ENCODE assay signal across 24 cellular contexts in genomic region chr3:184355261-184356012, GRCh38. TPM values are rescaled to one million over a fixed set of nuclear protein-coding genes. Genes with fewer than 3 reads are reported as not detected.
A peak's percentile ranks its signal among the peaks of the same experiment; 100 is the strongest.
DNase-seq lines count a peak whose midpoint lies in the region; ATAC-seq and TF ChIP-seq lines count a peak whose summit lies in the region.
"Had no signal": no experiment of that assay in that cellular context is flagged by ENCODE, and none has a peak within 500 bp of the region (broad histone marks: within the 10 kb centered on the region; RNA-seq: fewer than 3 reads in every experiment).

No MANE protein-coding gene starts in this region.

- no peak overlapping the region for H3K14ac ChIP-seq in mesenchymal stem cell (ENCODE audit: low read length in 2 of 2)

- H3K4me2 ChIP-seq in Karpas-422 (ENCODE audit: low read depth, low read length, poor library complexity, severe bottlenecking) (no peak overlapping the region), mesenchymal stem cell (ENCODE audit: low read length, poor library complexity, severe bottlenecking) (no peak overlapping the region)

- H3K9ac ChIP-seq in Karpas-422 (ENCODE audit: low read length), result no peak overlapping the region
- peak overlapping the region; percentile 16 for H3K9ac ChIP-seq in mesenchymal stem cell (ENCODE audit: low read length)

- H2BK120ac ChIP-seq in mesenchymal stem cell (ENCODE audit: low read depth, low read length), result no peak overlapping the region

- no peak overlapping the region for H2BK12ac ChIP-seq in mesenchymal stem cell (ENCODE audit: low read length in 2 of 2)

- no peak overlapping the region for H2AK5ac ChIP-seq in mesenchymal stem cell (ENCODE audit: low read length, severe bottlenecking)

- H2AFZ ChIP-seq in Karpas-422 (ENCODE audit: low read length), result no peak overlapping the region
- H2AFZ ChIP-seq in mesenchymal stem cell (ENCODE audit: low read depth, low read length), result no peak overlapping the region

- no peaks in the 10 kb centered on the region for H3K79me2 ChIP-seq in Karpas-422 (ENCODE audit: low read length)

- peaks cover 13% of the 10 kb centered on the region for H3K36me3 Mint-ChIP-seq in type B pancreatic cell
- H3K36me3 Mint-ChIP-seq: natural killer cell, T-cell had no signal

- H3K27ac Mint-ChIP-seq in type B pancreatic cell, result peak overlapping the region; percentile 43
- H3K27ac Mint-ChIP-seq: activated CD4-positive, alpha-beta memory T cell treated with anti-CD3 and anti-CD28 coated beads, Interleukin-2, amount 10 ng/mL, durations not matched to agents 7 days and 5 days; CD4-positive, CD25-positive, alpha-beta regulatory T cell; T-cell had no signal

- DNase-seq in Karpas-422, result peak; percentile 39
- peak; percentile 31 for DNase-seq in amniotic epithelial cell (ENCODE audit: low read depth)
- no peak for DNase-seq in mesenchymal stem cell
- no peak for DNase-seq in type B pancreatic cell (ENCODE audit: extremely low spot score, unreplicated experiment)
- no peak for DNase-seq in KG1 (lab: John Stamatoyannopoulos, UW)
- no peak for DNase-seq in dermis blood vessel endothelial cell
- DNase-seq: activated CD4-positive, alpha-beta memory T cell treated with anti-CD3 and anti-CD28 coated beads, Interleukin-2, amount 10 ng/mL, durations not matched to agents 7 days and 5 days; activated CD4-positive, CD25-positive, alpha-beta regulatory T cell treated with anti-CD3 and anti-CD28 coated beads, Interleukin-2, amount 50 U/mL, for 72 hours; activated effector memory CD4-positive, alpha-beta T cell treated with anti-CD3 and anti-CD28 coated beads, Interleukin-2, amount 50 U/mL, for 16 hours; CD4-positive, CD25-positive, alpha-beta regulatory T cell; cerebellar nuclear complex; natural killer cell; NCI-H1092; NCI-H187 treated with DMSO at 0.1 percent for 48 hours; NCI-H524 treated with DMSO at 0.1 percent for 48 hours; PC-3; spleen; T-cell; upper lobe of left lung had no signal

- H3K4me3 ChIP-seq in Karpas-422 (ENCODE audit: low read length), result no peak overlapping the region
- H3K4me3 ChIP-seq in mesenchymal stem cell (ENCODE audit: insufficient read depth in 1 of 2, low read depth in 1 of 2, low read length in 2 of 2), result no peak overlapping the region
- H3K4me3 ChIP-seq: GM12878, pancreas, spleen, upper lobe of left lung had no signal

- no peak for ATAC-seq in GM18517 (IDR thresholded peaks at IDR 0.05; ENCODE audit: unreplicated experiment)
- ATAC-seq: natural killer cell, pancreas, T-cell had no signal

- no peaks in the 10 kb centered on the region for H3K36me3 ChIP-seq in Karpas-422 (ENCODE audit: insufficient read depth, low read length)
- peaks cover 36 to 69% of the 10 kb centered on the region in 2 experiments for H3K36me3 ChIP-seq in mesenchymal stem cell (ENCODE audit: control insufficient read depth in 1 of 2, insufficient read depth in 2 of 2, low read depth in 1 of 2, low read length in 2 of 2)
- H3K36me3 ChIP-seq: pancreas had no signal

- H4K91ac ChIP-seq in mesenchymal stem cell (ENCODE audit: low read length), result no peak overlapping the region

- H2BK15ac ChIP-seq in mesenchymal stem cell (ENCODE audit: low read depth, poor library complexity, severe bottlenecking), result no peak overlapping the region

- H3K4ac ChIP-seq in mesenchymal stem cell (ENCODE audit: low read depth in 1 of 2, low read length in 2 of 2), result no peak overlapping the region

- peak overlapping the region; percentile 11 for H3K4me3 Mint-ChIP-seq in type B pancreatic cell
- H3K4me3 Mint-ChIP-seq: activated CD4-positive, alpha-beta memory T cell treated with anti-CD3 and anti-CD28 coated beads, Interleukin-2, amount 10 ng/mL, durations not matched to agents 7 days and 5 days; natural killer cell; T-cell had no signal

- H3K27ac ChIP-seq in Karpas-422 (ENCODE audit: low read length), result no peak overlapping the region
- no peak overlapping the region for H3K27ac ChIP-seq in mesenchymal stem cell (ENCODE audit: low read length, poor library complexity, severe bottlenecking)
- H3K27ac ChIP-seq: pancreas, spleen, upper lobe of left lung had no signal

- TF ChIP-seq CTCF in type B pancreatic cell (conservative IDR thresholded peaks at IDR 0.05), result no peak

- H3K27me3 ChIP-seq in Karpas-422 (ENCODE audit: low read length) (no peaks in the 10 kb centered on the region), mesenchymal stem cell (ENCODE audit: control insufficient read depth in 1 of 2, insufficient read depth in 1 of 2, low read length in 2 of 2) (no peaks in the 10 kb centered on the region)
- H3K27me3 ChIP-seq: pancreas, spleen, upper lobe of left lung had no signal

- no peak overlapping the region for H3K18ac ChIP-seq in mesenchymal stem cell (ENCODE audit: low read depth in 1 of 2, low read length in 2 of 2)

- H4K8ac ChIP-seq in mesenchymal stem cell (ENCODE audit: low read length), result no peak overlapping the region

- no peaks in the 10 kb centered on the region for H3K27me3 Mint-ChIP-seq in type B pancreatic cell
- H3K27me3 Mint-ChIP-seq: T-cell had no signal

- H4K20me1 ChIP-seq in Karpas-422 (ENCODE audit: insufficient read depth, low read depth, low read length), result no peaks in the 10 kb centered on the region

- H3K9me3 Mint-ChIP-seq in type B pancreatic cell, result no peaks in the 10 kb centered on the region
- H3K9me3 Mint-ChIP-seq: activated CD4-positive, alpha-beta memory T cell treated with anti-CD3 and anti-CD28 coated beads, Interleukin-2, amount 10 ng/mL, durations not matched to agents 7 days and 5 days; CD4-positive, CD25-positive, alpha-beta regulatory T cell; natural killer cell; T-cell had no signal

- no peak overlapping the region for H3K23ac ChIP-seq in mesenchymal stem cell (ENCODE audit: low read length in 2 of 2)

- WGBS in mesenchymal stem cell, result 81% methylated on average over 18 of the region's 18 CpGs

- no peaks in the 10 kb centered on the region for H3K9me3 ChIP-seq in Karpas-422 (ENCODE audit: low read length)
- no peaks in the 10 kb centered on the region for H3K9me3 ChIP-seq in mesenchymal stem cell (ENCODE audit: control insufficient read depth, low read length)
- H3K9me3 ChIP-seq: pancreas, spleen, upper lobe of left lung had no signal

- no peak overlapping the region for H2BK5ac ChIP-seq in mesenchymal stem cell (ENCODE audit: low read depth, low read length, poor library complexity, severe bottlenecking)

- H3K4me1 Mint-ChIP-seq in type B pancreatic cell (ENCODE audit: unreplicated experiment), result peaks cover 25% of the 10 kb centered on the region

- H3K4me1 ChIP-seq in Karpas-422 (ENCODE audit: low read length) (peaks cover 5% of the 10 kb centered on the region), mesenchymal stem cell (ENCODE audit: control insufficient read depth, insufficient read depth, low read depth, low read length) (peaks cover 27% of the 10 kb centered on the region)

- H3K79me1 ChIP-seq in mesenchymal stem cell (replicated peaks; ENCODE audit: low read length, poor library complexity, severe bottlenecking), result peaks cover 13% of the 10 kb centered on the region

- no peaks in the 10 kb centered on the region for H3K9me2 ChIP-seq in Karpas-422 (replicated peaks; ENCODE audit: insufficient read depth, low read length)

RNA-seq across cellular contexts. Expression of gene CLCN2, which starts 6.0 kb away (rescaled TPM):
- 4.4 and 8.8 TPM in 2 replicates for total RNA-seq in Karpas-422 (2014; rRNA removed; shearing (Covaris generic); ENCODE audit: low replicate concordance)
- polyA plus RNA-seq in mesenchymal stem cell (2013, experiment 1 of 2), result 2.3 TPM
- 2.1 TPM for polyA plus RNA-seq in mesenchymal stem cell (2013, experiment 2 of 2)
- total RNA-seq in type B pancreatic cell (ENCODE audit: low replicate concordance) (10.8 and 24.9 TPM in 2 replicates), dermis blood vessel endothelial cell (3.2 and 5.4 TPM in 2 replicates)

RNA-seq across cellular contexts. Expression of gene POLR2H, which starts 6.1 kb away (rescaled TPM):
- total RNA-seq in Karpas-422 (2014; rRNA removed; shearing (Covaris generic); ENCODE audit: low replicate concordance), result 165 and 169 TPM in 2 replicates
- 46.3 TPM for polyA plus RNA-seq in mesenchymal stem cell (2013, experiment 1 of 2)
- polyA plus RNA-seq in mesenchymal stem cell (2013, experiment 2 of 2), result 48.3 TPM
- total RNA-seq in type B pancreatic cell (ENCODE audit: low replicate concordance) (87.8 and 90.5 TPM in 2 replicates), dermis blood vessel endothelial cell (91.2 and 135 TPM in 2 replicates)

RNA-seq across cellular contexts. Expression of gene FAM131A, which starts 18.0 kb away (rescaled TPM):
- total RNA-seq in Karpas-422 (2014; rRNA removed; shearing (Covaris generic); ENCODE audit: low replicate concordance), result 23.0 and 26.1 TPM in 2 replicates
- 6.7 TPM for polyA plus RNA-seq in mesenchymal stem cell (2013, experiment 1 of 2)
- 6.8 TPM for polyA plus RNA-seq in mesenchymal stem cell (2013, experiment 2 of 2)
- total RNA-seq in type B pancreatic cell (ENCODE audit: low replicate concordance), result 13.2 and 18.3 TPM in 2 replicates
- 32.9 and 50.5 TPM in 2 replicates for total RNA-seq in dermis blood vessel endothelial cell

RNA-seq across cellular contexts. Expression of gene THPO, which starts 22.6 kb away (rescaled TPM):
- total RNA-seq in Karpas-422 (2014; rRNA removed; shearing (Covaris generic); ENCODE audit: low replicate concordance), result 6.6 and 12.5 TPM in 2 replicates
- polyA plus RNA-seq in mesenchymal stem cell (2013, experiment 1 of 2), result 0.26 TPM
- 0.18 TPM for polyA plus RNA-seq in mesenchymal stem cell (2013, experiment 2 of 2)
- total RNA-seq in type B pancreatic cell (ENCODE audit: low replicate concordance) (0.41 and 0.52 TPM in 2 replicates), dermis blood vessel endothelial cell (not detected in 2 replicates)
- total RNA-seq: activated CD4-positive, alpha-beta memory T cell treated with anti-CD3 and anti-CD28 coated beads, Interleukin-2, amount 10 ng/mL, durations not matched to agents 7 days and 5 days; CD4-positive, CD25-positive, alpha-beta regulatory T cell; Daoy; glomerular endothelial cell; GM12878; natural killer cell; PC-3; T-cell had no signal
- polyA plus RNA-seq: CD4-positive, CD25-positive, alpha-beta regulatory T cell; GM12878 had no signal

RNA-seq across cellular contexts. Expression of gene CHRD, which starts 24.4 kb away (rescaled TPM):
- 17.7 and 52.9 TPM in 2 replicates for total RNA-seq in Karpas-422 (2014; rRNA removed; shearing (Covaris generic); ENCODE audit: low replicate concordance)
- 0.73 TPM for polyA plus RNA-seq in mesenchymal stem cell (2013, experiment 1 of 2)
- polyA plus RNA-seq in mesenchymal stem cell (2013, experiment 2 of 2), result 0.63 TPM
- 6.4 and 35.5 TPM in 2 replicates for total RNA-seq in type B pancreatic cell (ENCODE audit: low replicate concordance)
- total RNA-seq in dermis blood vessel endothelial cell, result 0.23 and 0.34 TPM in 2 replicates
- total RNA-seq: activated CD4-positive, alpha-beta memory T cell treated with anti-CD3 and anti-CD28 coated beads, Interleukin-2, amount 10 ng/mL, durations not matched to agents 7 days and 5 days; CD4-positive, CD25-positive, alpha-beta regulatory T cell; GM12878; PC-3 had no signal
- polyA plus RNA-seq: CD4-positive, CD25-positive, alpha-beta regulatory T cell; GM12878 had no signal

Comparison
In these comparisons a context has a peak if more than half of its experiments do, and no peak if none do; other contexts are left out.
1. DNase-seq: peak in Karpas-422 (single experiment) and amniotic epithelial cell (single experiment); none in mesenchymal stem cell (single experiment), type B pancreatic cell (single experiment), KG1 (single experiment) and dermis blood vessel endothelial cell (single experiment).